ENCODE assay signal across 10 cellular contexts in genomic region chr1:16153999-16154673, GRCh38. TPM values are rescaled to one million over a fixed set of nuclear protein-coding genes. Genes with fewer than 3 reads are reported as not detected.
DNase-seq lines count a peak whose midpoint lies in the region; ATAC-seq and TF ChIP-seq lines count a peak whose summit lies in the region.
"Had no signal": no experiment of that assay in that cellular context is flagged by ENCODE, and none has a peak within 500 bp of the region (broad histone marks: within the 10 kb centered on the region; RNA-seq: fewer than 3 reads in every experiment).

No MANE protein-coding gene starts in this region.

- 9 to 13% methylated on average over 17 of the region's 17 CpGs for WGBS in ectodermal cell, 2 experiments

- H3K4me3 ChIP-seq in ectodermal cell (ENCODE audit: insufficient read depth, low read depth, low read length) (peak overlapping the region; percentile 67), muscle layer of duodenum (ENCODE audit: low read depth in 1 of 2, low read length in 2 of 2) (peak overlapping the region; percentile 68 to 81), vagina (peak overlapping the region; percentile 61 to 74)

- H3K36me3 ChIP-seq in ectodermal cell (ENCODE audit: control insufficient read depth, insufficient read depth, low read length) = peaks cover 2% of the 10 kb centered on the region
- H3K36me3 ChIP-seq in muscle layer of duodenum (ENCODE audit: control insufficient read depth in 1 of 2, insufficient read depth in 2 of 2, low read length in 2 of 2) = peaks cover 0 to 8% of the 10 kb centered on the region in 2 donors
- H3K36me3 ChIP-seq in vagina = no peaks in the 10 kb centered on the region

- TF ChIP-seq CTCF in natural killer cell (IDR thresholded peaks at IDR 0.05) (no peak), vagina (IDR thresholded peaks at IDR 0.05) (no peak)

- TF ChIP-seq POLR2A in vagina (IDR thresholded peaks at IDR 0.05) = no peak

- no peak overlapping the region for H3K27ac ChIP-seq in ectodermal cell (ENCODE audit: insufficient read depth, low read depth, low read length, poor library complexity, severe bottlenecking)
- peak overlapping the region; percentile 51 for H3K27ac ChIP-seq in muscle layer of duodenum (ENCODE audit: low read length)
- peak overlapping the region; percentile 93 for H3K27ac ChIP-seq in vagina

- no peak overlapping the region for H3K27ac Mint-ChIP-seq in natural killer cell
- H3K27ac Mint-ChIP-seq in natural killer cell treated with Interleukin-12 subunit alpha and Interleukin-12 subunit beta and Interleukin-15 and Interleukin-18, amount 100 ng/mL, for 72 hours = no peak overlapping the region

- H3K27me3 ChIP-seq in ectodermal cell (ENCODE audit: control insufficient read depth, insufficient read depth, low read length, poor library complexity, severe bottlenecking) = peaks cover 24% of the 10 kb centered on the region
- H3K27me3 ChIP-seq in muscle layer of duodenum (ENCODE audit: low read depth, low read length) = no peaks in the 10 kb centered on the region
- H3K27me3 ChIP-seq in vagina = no peaks in the 10 kb centered on the region

- intact Hi-C loops in natural killer cell (cut with micrococcal nuclease) (no loop called here), vagina (cut with DNase I) (no loop called here)

- no peaks in the 10 kb centered on the region for H3K9me3 ChIP-seq in ectodermal cell (ENCODE audit: control insufficient read depth, low read length)
- H3K9me3 ChIP-seq in muscle layer of duodenum (ENCODE audit: control insufficient read depth in 1 of 2, low read length in 2 of 2) = no peaks in the 10 kb centered on the region
- no peaks in the 10 kb centered on the region for H3K9me3 ChIP-seq in vagina

- DNase-seq in natural killer cell = no peak
- DNase-seq in natural killer cell treated with Interleukin-12 subunit alpha and Interleukin-12 subunit beta and Interleukin-15 and Interleukin-18, amount 100 ng/mL, for 72 hours (ENCODE audit: low spot score) = no peak
- no peak for DNase-seq in vagina (ENCODE audit: extremely low spot score in 2 of 2)
- DNase-seq in occipital lobe (lab: John Stamatoyannopoulos, UW) = no peak
- DNase-seq: DND-41, NCI-H1436 treated with DMSO at 0.1 percent for 48 hours had no signal

- no peaks in the 10 kb centered on the region for H3K36me3 Mint-ChIP-seq in natural killer cell
- H3K36me3 Mint-ChIP-seq in natural killer cell treated with Interleukin-12 subunit alpha and Interleukin-12 subunit beta and Interleukin-15 and Interleukin-18, amount 100 ng/mL, for 72 hours = no peaks in the 10 kb centered on the region

- peak overlapping the region; percentile 74 for H3K4me3 Mint-ChIP-seq in natural killer cell
- H3K4me3 Mint-ChIP-seq in natural killer cell treated with Interleukin-12 subunit alpha and Interleukin-12 subunit beta and Interleukin-15 and Interleukin-18, amount 100 ng/mL, for 72 hours = no peak overlapping the region

- peaks cover 0 to 22% of the 10 kb centered on the region in 2 donors for H3K27me3 Mint-ChIP-seq in natural killer cell (ENCODE audit: low read depth in 2 of 2)
- H3K27me3 Mint-ChIP-seq in natural killer cell treated with Interleukin-12 subunit alpha and Interleukin-12 subunit beta and Interleukin-15 and Interleukin-18, amount 100 ng/mL, for 72 hours = peaks cover 9 to 14% of the 10 kb centered on the region in 2 donors

- H3K4me1 ChIP-seq in ectodermal cell (ENCODE audit: control insufficient read depth, insufficient read depth, low read length) (peaks cover 48% of the 10 kb centered on the region), muscle layer of duodenum (ENCODE audit: control insufficient read depth in 1 of 2, insufficient read depth in 2 of 2, low read length in 2 of 2) (peaks cover 10 to 33% of the 10 kb centered on the region in 2 donors), vagina (peaks cover 66% of the 10 kb centered on the region)

- ATAC-seq in natural killer cell (no peak), GM18867 (IDR thresholded peaks at IDR 0.05; ENCODE audit: unreplicated experiment) (no peak), HG02973 (IDR thresholded peaks at IDR 0.05; ENCODE audit: unreplicated experiment) (no peak)
- no peak for ATAC-seq in natural killer cell treated with Interleukin-12 subunit alpha and Interleukin-12 subunit beta and Interleukin-15 and Interleukin-18, amount 100 ng/mL, for 72 hours

- no peaks in the 10 kb centered on the region for H3K9me3 Mint-ChIP-seq in natural killer cell
- no peaks in the 10 kb centered on the region for H3K9me3 Mint-ChIP-seq in natural killer cell treated with Interleukin-12 subunit alpha and Interleukin-12 subunit beta and Interleukin-15 and Interleukin-18, amount 100 ng/mL, for 72 hours

- peaks cover 28 to 64% of the 10 kb centered on the region in 2 donors for H3K4me1 Mint-ChIP-seq in natural killer cell
- peaks cover 15 to 27% of the 10 kb centered on the region in 2 donors for H3K4me1 Mint-ChIP-seq in natural killer cell treated with Interleukin-12 subunit alpha and Interleukin-12 subunit beta and Interleukin-15 and Interleukin-18, amount 100 ng/mL, for 72 hours (ENCODE audit: low read depth in 2 of 2)

RNA-seq across cellular contexts. Expression of gene EPHA2, which starts 1.7 kb away (rescaled TPM):
- total RNA-seq in natural killer cell (under 1 TPM in 1 of 3 donors, not detected in 2; 0.13 TPM), vagina (264 TPM), occipital lobe (1.1 TPM)
- not detected for total RNA-seq in natural killer cell treated with Interleukin-12 subunit alpha and Interleukin-12 subunit beta and Interleukin-15 and Interleukin-18, amount 100 ng/mL, for 72 hours
- polyA plus RNA-seq in ectodermal cell (2013, experiment 1 of 4) = 28.0 TPM
- 24.0 TPM for polyA plus RNA-seq in ectodermal cell (2013, experiment 2 of 4)
- polyA plus RNA-seq in ectodermal cell (2013, experiment 3 of 4) = 17.4 TPM
- polyA plus RNA-seq in ectodermal cell (2013, experiment 4 of 4) = 17.6 TPM

RNA-seq across cellular contexts. Expression of gene ARHGEF19, which starts 58.3 kb away (rescaled TPM):
- 10 to 100 TPM; 14.6 to 18.9 (median 15.8) TPM for total RNA-seq in natural killer cell
- 10 to 100 TPM; 13.0 to 14.0 TPM for total RNA-seq in natural killer cell treated with Interleukin-12 subunit alpha and Interleukin-12 subunit beta and Interleukin-15 and Interleukin-18, amount 100 ng/mL, for 72 hours
- polyA plus RNA-seq in ectodermal cell (2013, experiment 1 of 4) = 19.8 TPM
- 22.4 TPM for polyA plus RNA-seq in ectodermal cell (2013, experiment 2 of 4)
- 14.9 TPM for polyA plus RNA-seq in ectodermal cell (2013, experiment 3 of 4)
- polyA plus RNA-seq in ectodermal cell (2013, experiment 4 of 4) = 15.8 TPM
- total RNA-seq in vagina = 19.4 TPM
- total RNA-seq in occipital lobe = 0.16 TPM

Comparison
In these comparisons a context has a peak if more than half of its experiments do, and no peak if none do; other contexts are left out.
1. RNA of gene EPHA2, which starts 1.7 kb away (total RNA-seq): 264 TPM in vagina (single experiment); 1.1 TPM in occipital lobe (single experiment), 0.13 TPM in natural killer cell and not detected in natural killer cell treated with Interleukin-12 subunit alpha and Interleukin-12 subunit beta and Interleukin-15 and Interleukin-18, amount 100 ng/mL, for 72 hours; every median in the first group is over 100 times any median in the second.
2. RNA of gene ARHGEF19, which starts 58.3 kb away (total RNA-seq): 19.4 TPM in vagina (single experiment), 14.6 to 18.9 TPM in natural killer cell and 13.0 to 14.0 TPM in natural killer cell treated with Interleukin-12 subunit alpha and Interleukin-12 subunit beta and Interleukin-15 and Interleukin-18, amount 100 ng/mL, for 72 hours; 0.16 TPM in occipital lobe (single experiment); every median in the first group is over 10 times any median in the second.
3. Peak in every context shown above with its lines, with median percentiles within 50 percentile points of each other: H3K4me3 ChIP-seq.